Comparison of ENCODE assay signal across 8 cellular contexts in genomic region chr2:39513641-39514094, GRCh38.
DNase-seq lines count a peak whose midpoint lies in the region; ATAC-seq and TF ChIP-seq lines count a peak whose summit lies in the region.

No MANE protein-coding gene starts in this region.

- H3K4me1 ChIP-seq in osteoblast (ENCODE audit: insufficient read depth, low read length): peaks cover 40% of the 10 kb centered on the region

- DNase-seq in AG04450 (ENCODE audit: low read depth, low spot score) (peak; percentile 85), NCI-H146 (lab: John Stamatoyannopoulos, UW) (peak; percentile 63), fibroblast of mammary gland (ENCODE audit: low read depth) (peak; percentile 98), osteoblast (ENCODE audit: insufficient read length, low spot score, missing footprints) (peak; percentile 89), ureter (ENCODE audit: low spot score) (peak; percentile 57)
- DNase-seq in activated CD4-positive, alpha-beta memory T cell treated with anti-CD3 and anti-CD28 coated beads, Interleukin-2, amount 10 ng/mL, durations not matched to agents 7 days and 5 days: peak; percentile 50

- H3K4me3 ChIP-seq in AG04450 (ENCODE audit: low read depth, low read length): no peak overlapping the region
- H3K4me3 ChIP-seq in fibroblast of mammary gland (ENCODE audit: control insufficient read depth, low read depth, low read length): no peak overlapping the region
- no peak overlapping the region for H3K4me3 ChIP-seq in osteoblast (ENCODE audit: insufficient read depth, low read length)

- no peaks in the 10 kb centered on the region for H3K79me2 ChIP-seq in osteoblast (ENCODE audit: insufficient read depth, low read length)

- H3K27me3 ChIP-seq in AG04450 (ENCODE audit: control insufficient read depth, insufficient read depth, low read length): no peaks in the 10 kb centered on the region
- no peaks in the 10 kb centered on the region for H3K27me3 ChIP-seq in osteoblast (ENCODE audit: insufficient read depth, low read length)

- H3K27ac ChIP-seq in AG04450 (ENCODE audit: low read depth, low read length) (peak overlapping the region; percentile 54), osteoblast (ENCODE audit: low read depth, low read length) (peak overlapping the region; percentile 68)

- no peaks in the 10 kb centered on the region for H3K27me3 Mint-ChIP-seq in activated CD4-positive, alpha-beta memory T cell treated with anti-CD3 and anti-CD28 coated beads, Interleukin-2, amount 10 ng/mL, durations not matched to agents 7 days and 5 days

- no peak overlapping the region for H3K4me3 Mint-ChIP-seq in activated CD4-positive, alpha-beta memory T cell treated with anti-CD3 and anti-CD28 coated beads, Interleukin-2, amount 10 ng/mL, durations not matched to agents 7 days and 5 days

- H3K9me3 Mint-ChIP-seq in activated CD4-positive, alpha-beta memory T cell treated with anti-CD3 and anti-CD28 coated beads, Interleukin-2, amount 10 ng/mL, durations not matched to agents 7 days and 5 days: no peaks in the 10 kb centered on the region

- H3K4me2 ChIP-seq in osteoblast (ENCODE audit: insufficient read depth, low read length): peak overlapping the region; percentile 9

- POLR2A ChIA-PET in AG04450 (lab: Yijun Ruan, JAX): interaction anchor here (1.0 to 1.4 kb wide), 2 partner anchors 27 to 183 kb away, joined by 3 to 5 read pairs; no protein-coding TSS in a partner anchor
- POLR2A ChIA-PET in activated CD4-positive, alpha-beta memory T cell treated with anti-CD3 and anti-CD28 coated beads, Interleukin-2, amount 10 ng/mL, durations not matched to agents 7 days and 5 days (lab: Charles Lee): no interaction called here

- H3K36me3 ChIP-seq in osteoblast (ENCODE audit: insufficient read depth, low read length): no peaks in the 10 kb centered on the region

- no peaks in the 10 kb centered on the region for H3K9me3 ChIP-seq in AG04450 (ENCODE audit: control insufficient read depth, insufficient read depth, low read length)
- H3K9me3 ChIP-seq in osteoblast (ENCODE audit: low read depth, low read length): no peaks in the 10 kb centered on the region

- no peaks in the 10 kb centered on the region for H3K36me3 Mint-ChIP-seq in activated CD4-positive, alpha-beta memory T cell treated with anti-CD3 and anti-CD28 coated beads, Interleukin-2, amount 10 ng/mL, durations not matched to agents 7 days and 5 days (ENCODE audit: low read depth)

- TF ChIP-seq CTCF in AG04450 (IDR thresholded peaks at IDR 0.05; ENCODE audit: low read depth, low read length) (peak; percentile 78), GM12874 (IDR thresholded peaks at IDR 0.05; ENCODE audit: insufficient read depth, low read depth, low read length) (0 out of 2 replicates have a peak, but pooled peaks have one; percentile 20), fibroblast of mammary gland (conservative IDR thresholded peaks at IDR 0.05; ENCODE audit: control insufficient read depth, insufficient read depth, low read depth, low read length) (peak; percentile 81), osteoblast (IDR thresholded peaks at IDR 0.05; ENCODE audit: extremely low read depth, low read depth, low read length) (peak; percentile 88)

- H3K27ac Mint-ChIP-seq in activated CD4-positive, alpha-beta memory T cell treated with anti-CD3 and anti-CD28 coated beads, Interleukin-2, amount 10 ng/mL, durations not matched to agents 7 days and 5 days: no peak overlapping the region

- CTCF ChIA-PET in AG04450 (lab: Charles Lee): interaction anchor here (0.7 to 2.1 kb wide), 5 partner anchors 9 to 216 kb away, joined by 3 to 10 read pairs (median 6); no protein-coding TSS in a partner anchor
- CTCF ChIA-PET in activated CD4-positive, alpha-beta memory T cell treated with anti-CD3 and anti-CD28 coated beads, Interleukin-2, amount 10 ng/mL, durations not matched to agents 7 days and 5 days (lab: Charles Lee): no interaction called here

- H4K20me1 ChIP-seq in osteoblast (ENCODE audit: insufficient read depth, low read length): no peaks in the 10 kb centered on the region

- H2AFZ ChIP-seq in osteoblast (ENCODE audit: low read length): no peak overlapping the region

- peaks cover 27% of the 10 kb centered on the region for H3K4me1 Mint-ChIP-seq in activated CD4-positive, alpha-beta memory T cell treated with anti-CD3 and anti-CD28 coated beads, Interleukin-2, amount 10 ng/mL, durations not matched to agents 7 days and 5 days

- peak; percentile 88 for ATAC-seq in HG02642 (IDR thresholded peaks at IDR 0.05; ENCODE audit: poor library complexity, unreplicated experiment)

Comparison
In these comparisons a context has a peak if more than half of its experiments do, and no peak if none do; other contexts are left out.
1. CTCF ChIP-seq: peak in every context shown above with its lines; median percentile 88 in osteoblast; 81 in fibroblast of mammary gland; 78 in AG04450; 20 in GM12874.